ENCODE assay signal across 19 cellular contexts in the genomic region with DNA sequence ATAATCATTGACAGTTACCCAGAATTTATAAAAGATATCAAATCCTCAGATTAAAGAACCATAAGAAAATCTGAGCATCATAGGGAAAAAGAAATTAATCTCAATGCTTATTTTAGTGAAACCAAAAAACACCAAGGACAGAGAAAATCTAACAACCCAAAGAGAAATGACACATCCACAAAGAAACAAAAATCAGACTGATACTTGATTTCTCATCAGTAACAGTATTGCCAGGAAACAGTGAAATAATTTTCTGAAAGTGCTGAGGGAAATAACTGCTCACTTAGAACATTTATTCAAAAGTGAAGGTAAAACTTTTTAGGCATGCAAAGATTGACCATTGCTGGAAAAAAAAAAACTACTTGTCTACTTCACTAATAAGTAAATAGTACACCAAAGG. TPM values are rescaled to one million over a fixed set of nuclear protein-coding genes. Genes with fewer than 3 reads are reported as not detected.
DNase-seq lines count a peak whose midpoint lies in the region; ATAC-seq and TF ChIP-seq lines count a peak whose summit lies in the region.
"Had no signal": no experiment of that assay in that cellular context is flagged by ENCODE, and none has a peak within 500 bp of the region (broad histone marks: within the 10 kb centered on the region; RNA-seq: fewer than 3 reads in every experiment).

No MANE protein-coding gene starts in this region.

- no peak for DNase-seq in activated CD4-positive, alpha-beta memory T cell treated with anti-CD3 and anti-CD28 coated beads for 36 hours
- no peak for DNase-seq in activated CD4-positive, alpha-beta memory T cell treated with anti-CD3 and anti-CD28 coated beads, Interleukin-2, amount 10 ng/mL, durations not matched to agents 7 days and 5 days
- no peak for DNase-seq in stimulated activated naive CD8-positive, alpha-beta T cell treated with anti-CD3 and anti-CD28 coated beads, Interleukin-15, Interleukin-2, amounts not matched to agents 100 U/mL and 50 U/mL, for 24 hours
- DNase-seq in endothelial cell (ENCODE audit: low spot score) = no peak
- DNase-seq in NCI-H2029 treated with DMSO at 0.1 percent for 48 hours (lab: John Stamatoyannopoulos, UW) = no peak
- DNase-seq in CD8-positive, alpha-beta memory T cell = no peak
- DNase-seq: BE2C; Caco-2; CD4-positive, CD25-positive, alpha-beta regulatory T cell; H7; IMR-90; NCI-H1048; NCI-H1436; NCI-H1930; NCI-H345; NCI-H524 treated with DMSO at 0.1 percent for 48 hours; PC-3; RPMI8226 had no signal

- CTCF ChIA-PET in activated CD4-positive, alpha-beta memory T cell treated with anti-CD3 and anti-CD28 coated beads for 36 hours (lab: Charles Lee) = no interaction called here
- CTCF ChIA-PET in activated CD4-positive, alpha-beta memory T cell treated with anti-CD3 and anti-CD28 coated beads, Interleukin-2, amount 10 ng/mL, durations not matched to agents 7 days and 5 days (lab: Charles Lee) = no interaction called here
- CTCF ChIA-PET in CD8-positive, alpha-beta memory T cell (lab: Charles Lee) = no interaction called here

- no peaks in the 10 kb centered on the region for H3K9me3 ChIP-seq in CD8-positive, alpha-beta memory T cell (ENCODE audit: low read length)
- H3K9me3 ChIP-seq: BE2C, Caco-2 had no signal

- POLR2A ChIA-PET in activated CD4-positive, alpha-beta memory T cell treated with anti-CD3 and anti-CD28 coated beads for 36 hours (lab: Charles Lee) = no interaction called here
- POLR2A ChIA-PET in activated CD4-positive, alpha-beta memory T cell treated with anti-CD3 and anti-CD28 coated beads, Interleukin-2, amount 10 ng/mL, durations not matched to agents 7 days and 5 days (lab: Charles Lee) = no interaction called here
- POLR2A ChIA-PET in CD8-positive, alpha-beta memory T cell (lab: Charles Lee) = no interaction called here

- H3K36me3 Mint-ChIP-seq in activated CD4-positive, alpha-beta memory T cell treated with anti-CD3 and anti-CD28 coated beads for 36 hours = peaks cover 3% of the 10 kb centered on the region
- peaks cover 6% of the 10 kb centered on the region for H3K36me3 Mint-ChIP-seq in activated CD4-positive, alpha-beta memory T cell treated with anti-CD3 and anti-CD28 coated beads, Interleukin-2, amount 10 ng/mL, durations not matched to agents 7 days and 5 days (ENCODE audit: low read depth)
- peaks cover 4% of the 10 kb centered on the region for H3K36me3 Mint-ChIP-seq in stimulated activated naive CD8-positive, alpha-beta T cell treated with anti-CD3 and anti-CD28 coated beads, Interleukin-15, Interleukin-2, amounts not matched to agents 100 ng/mL and 50 ng/mL, for 24 hours (ENCODE audit: low read depth)
- H3K36me3 Mint-ChIP-seq in endothelial cell (ENCODE audit: low read depth, unreplicated experiment) = no peaks in the 10 kb centered on the region
- H3K36me3 Mint-ChIP-seq in CD8-positive, alpha-beta memory T cell = peaks cover 0 to 5% (median 0%) of the 10 kb centered on the region in 3 donors
- H3K36me3 Mint-ChIP-seq: CD4-positive, CD25-positive, alpha-beta regulatory T cell had no signal

- peak overlapping the region; percentile 78 for H3K27ac Mint-ChIP-seq in activated CD4-positive, alpha-beta memory T cell treated with anti-CD3 and anti-CD28 coated beads for 36 hours
- no peak overlapping the region for H3K27ac Mint-ChIP-seq in activated CD4-positive, alpha-beta memory T cell treated with anti-CD3 and anti-CD28 coated beads, Interleukin-2, amount 10 ng/mL, durations not matched to agents 7 days and 5 days
- H3K27ac Mint-ChIP-seq in stimulated activated naive CD8-positive, alpha-beta T cell treated with anti-CD3 and anti-CD28 coated beads, Interleukin-15, Interleukin-2, amounts not matched to agents 100 ng/mL and 50 ng/mL, for 24 hours = peak overlapping the region; percentile 91
- peak overlapping the region; percentile 57 for H3K27ac Mint-ChIP-seq in endothelial cell (ENCODE audit: unreplicated experiment)
- no peak overlapping the region for H3K27ac Mint-ChIP-seq in CD8-positive, alpha-beta memory T cell
- H3K27ac Mint-ChIP-seq: CD4-positive, CD25-positive, alpha-beta regulatory T cell had no signal

- H3K27me3 Mint-ChIP-seq in activated CD4-positive, alpha-beta memory T cell treated with anti-CD3 and anti-CD28 coated beads for 36 hours = no peaks in the 10 kb centered on the region
- no peaks in the 10 kb centered on the region for H3K27me3 Mint-ChIP-seq in activated CD4-positive, alpha-beta memory T cell treated with anti-CD3 and anti-CD28 coated beads, Interleukin-2, amount 10 ng/mL, durations not matched to agents 7 days and 5 days
- H3K27me3 Mint-ChIP-seq in stimulated activated naive CD8-positive, alpha-beta T cell treated with anti-CD3 and anti-CD28 coated beads, Interleukin-15, Interleukin-2, amounts not matched to agents 100 ng/mL and 50 ng/mL, for 24 hours = no peaks in the 10 kb centered on the region
- peaks cover 2% of the 10 kb centered on the region for H3K27me3 Mint-ChIP-seq in endothelial cell (ENCODE audit: unreplicated experiment)
- H3K27me3 Mint-ChIP-seq in CD8-positive, alpha-beta memory T cell = peaks cover 0 to 3% of the 10 kb centered on the region in 2 donors
- H3K27me3 Mint-ChIP-seq: CD4-positive, CD25-positive, alpha-beta regulatory T cell had no signal

- TF ChIP-seq CTCF in endothelial cell (IDR thresholded peaks at IDR 0.05; ENCODE audit: unreplicated experiment) = no peak

- H3K4me3 Mint-ChIP-seq in activated CD4-positive, alpha-beta memory T cell treated with anti-CD3 and anti-CD28 coated beads for 36 hours = no peak overlapping the region
- no peak overlapping the region for H3K4me3 Mint-ChIP-seq in activated CD4-positive, alpha-beta memory T cell treated with anti-CD3 and anti-CD28 coated beads, Interleukin-2, amount 10 ng/mL, durations not matched to agents 7 days and 5 days
- H3K4me3 Mint-ChIP-seq in stimulated activated naive CD8-positive, alpha-beta T cell treated with anti-CD3 and anti-CD28 coated beads, Interleukin-15, Interleukin-2, amounts not matched to agents 100 ng/mL and 50 ng/mL, for 24 hours = peak overlapping the region; percentile 47
- H3K4me3 Mint-ChIP-seq in endothelial cell (ENCODE audit: unreplicated experiment) = no peak overlapping the region
- no peak overlapping the region for H3K4me3 Mint-ChIP-seq in CD8-positive, alpha-beta memory T cell
- H3K4me3 Mint-ChIP-seq: CD4-positive, CD25-positive, alpha-beta regulatory T cell had no signal

- no peak overlapping the region for H3K27ac ChIP-seq in CD8-positive, alpha-beta memory T cell (ENCODE audit: low read depth, low read length)

- intact Hi-C loops in activated CD4-positive, alpha-beta memory T cell treated with anti-CD3 and anti-CD28 coated beads for 36 hours (cut with micrococcal nuclease) = loop anchor here (2.0 to 10.0 kb wide), 3 partner anchors 15 to 321 kb away; no protein-coding TSS in a partner anchor

- H3K4me1 ChIP-seq in CD8-positive, alpha-beta memory T cell (ENCODE audit: insufficient read depth, low read length) = no peaks in the 10 kb centered on the region
- H3K4me1 ChIP-seq: BE2C, Caco-2 had no signal

- H3K36me3 ChIP-seq in CD8-positive, alpha-beta memory T cell (ENCODE audit: insufficient read depth, low read length) = no peaks in the 10 kb centered on the region
- H3K36me3 ChIP-seq: BE2C had no signal

- no peaks in the 10 kb centered on the region for H3K27me3 ChIP-seq in CD8-positive, alpha-beta memory T cell (ENCODE audit: insufficient read depth, low read length, poor library complexity, severe bottlenecking)
- H3K27me3 ChIP-seq: BE2C had no signal

- no peak for ATAC-seq in stimulated activated naive CD8-positive, alpha-beta T cell treated with anti-CD3 and anti-CD28 coated beads, Interleukin-15, Interleukin-2, amounts not matched to agents 100 U/mL and 50 U/mL, for 24 hours
- ATAC-seq: PC-3 had no signal

- peaks cover 2% of the 10 kb centered on the region for H3K9me3 Mint-ChIP-seq in activated CD4-positive, alpha-beta memory T cell treated with anti-CD3 and anti-CD28 coated beads for 36 hours
- H3K9me3 Mint-ChIP-seq in activated CD4-positive, alpha-beta memory T cell treated with anti-CD3 and anti-CD28 coated beads, Interleukin-2, amount 10 ng/mL, durations not matched to agents 7 days and 5 days = no peaks in the 10 kb centered on the region
- no peaks in the 10 kb centered on the region for H3K9me3 Mint-ChIP-seq in stimulated activated naive CD8-positive, alpha-beta T cell treated with anti-CD3 and anti-CD28 coated beads, Interleukin-15, Interleukin-2, amounts not matched to agents 100 ng/mL and 50 ng/mL, for 24 hours
- no peaks in the 10 kb centered on the region for H3K9me3 Mint-ChIP-seq in endothelial cell (ENCODE audit: unreplicated experiment)
- peaks cover 0 to 2% (median 0%) of the 10 kb centered on the region in 5 donors for H3K9me3 Mint-ChIP-seq in CD8-positive, alpha-beta memory T cell

- no peak overlapping the region for H3K4me3 ChIP-seq in CD8-positive, alpha-beta memory T cell (ENCODE audit: low read length)

- peaks cover 46% of the 10 kb centered on the region for H3K4me1 Mint-ChIP-seq in activated CD4-positive, alpha-beta memory T cell treated with anti-CD3 and anti-CD28 coated beads for 36 hours (ENCODE audit: low read depth)
- peaks cover 14% of the 10 kb centered on the region for H3K4me1 Mint-ChIP-seq in activated CD4-positive, alpha-beta memory T cell treated with anti-CD3 and anti-CD28 coated beads, Interleukin-2, amount 10 ng/mL, durations not matched to agents 7 days and 5 days
- H3K4me1 Mint-ChIP-seq in stimulated activated naive CD8-positive, alpha-beta T cell treated with anti-CD3 and anti-CD28 coated beads, Interleukin-15, Interleukin-2, amounts not matched to agents 100 ng/mL and 50 ng/mL, for 24 hours (ENCODE audit: low read depth) = peaks cover 39% of the 10 kb centered on the region
- H3K4me1 Mint-ChIP-seq in endothelial cell (ENCODE audit: unreplicated experiment) = no peaks in the 10 kb centered on the region
- H3K4me1 Mint-ChIP-seq in CD8-positive, alpha-beta memory T cell = peaks cover 3 to 15% (median 10%) of the 10 kb centered on the region in 3 donors

RNA-seq across cellular contexts. Expression of a gene that starts 10.6 kb away (rescaled TPM):
- total RNA-seq in activated CD4-positive, alpha-beta memory T cell treated with anti-CD3 and anti-CD28 coated beads for 36 hours = 10 to 100 TPM; 12.6 to 13.7 TPM
- total RNA-seq in activated CD4-positive, alpha-beta memory T cell treated with anti-CD3 and anti-CD28 coated beads, Interleukin-2, amount 10 ng/mL, durations not matched to agents 7 days and 5 days = 10 to 100 TPM; 12.4 to 12.9 TPM
- total RNA-seq in endothelial cell (ENCODE audit: unreplicated experiment) = 10.0 TPM
- 1 to 10 TPM; 8.3 to 9.3 TPM for total RNA-seq in CD8-positive, alpha-beta memory T cell
- 7.4 TPM for polyA plus RNA-seq in CD8-positive, alpha-beta memory T cell

RNA-seq across cellular contexts. Expression of a gene that starts 11.0 kb away (rescaled TPM):
- total RNA-seq in activated CD4-positive, alpha-beta memory T cell treated with anti-CD3 and anti-CD28 coated beads for 36 hours = 10 to 100 TPM; 12.0 to 16.2 TPM
- total RNA-seq in activated CD4-positive, alpha-beta memory T cell treated with anti-CD3 and anti-CD28 coated beads, Interleukin-2, amount 10 ng/mL, durations not matched to agents 7 days and 5 days = 1 to 10 TPM; 9.3 to 9.5 TPM
- total RNA-seq in endothelial cell (ENCODE audit: unreplicated experiment) = 6.0 TPM
- 10 to 100 TPM; 10.2 to 10.9 TPM for total RNA-seq in CD8-positive, alpha-beta memory T cell
- polyA plus RNA-seq in CD8-positive, alpha-beta memory T cell = 2.2 TPM

Comparison
In these comparisons a context has a peak if more than half of its experiments do, and no peak if none do; other contexts are left out.
1. H3K27ac Mint-ChIP-seq: peak in activated CD4-positive, alpha-beta memory T cell treated with anti-CD3 and anti-CD28 coated beads for 36 hours (single experiment), stimulated activated naive CD8-positive, alpha-beta T cell treated with anti-CD3 and anti-CD28 coated beads, Interleukin-15, Interleukin-2, amounts not matched to agents 100 ng/mL and 50 ng/mL, for 24 hours (single experiment) and endothelial cell (single experiment); none in activated CD4-positive, alpha-beta memory T cell treated with anti-CD3 and anti-CD28 coated beads, Interleukin-2, amount 10 ng/mL, durations not matched to agents 7 days and 5 days (single experiment) and CD8-positive, alpha-beta memory T cell (0 of 8).